ENCODE assay signal across 8 cellular contexts in the genomic region with DNA sequence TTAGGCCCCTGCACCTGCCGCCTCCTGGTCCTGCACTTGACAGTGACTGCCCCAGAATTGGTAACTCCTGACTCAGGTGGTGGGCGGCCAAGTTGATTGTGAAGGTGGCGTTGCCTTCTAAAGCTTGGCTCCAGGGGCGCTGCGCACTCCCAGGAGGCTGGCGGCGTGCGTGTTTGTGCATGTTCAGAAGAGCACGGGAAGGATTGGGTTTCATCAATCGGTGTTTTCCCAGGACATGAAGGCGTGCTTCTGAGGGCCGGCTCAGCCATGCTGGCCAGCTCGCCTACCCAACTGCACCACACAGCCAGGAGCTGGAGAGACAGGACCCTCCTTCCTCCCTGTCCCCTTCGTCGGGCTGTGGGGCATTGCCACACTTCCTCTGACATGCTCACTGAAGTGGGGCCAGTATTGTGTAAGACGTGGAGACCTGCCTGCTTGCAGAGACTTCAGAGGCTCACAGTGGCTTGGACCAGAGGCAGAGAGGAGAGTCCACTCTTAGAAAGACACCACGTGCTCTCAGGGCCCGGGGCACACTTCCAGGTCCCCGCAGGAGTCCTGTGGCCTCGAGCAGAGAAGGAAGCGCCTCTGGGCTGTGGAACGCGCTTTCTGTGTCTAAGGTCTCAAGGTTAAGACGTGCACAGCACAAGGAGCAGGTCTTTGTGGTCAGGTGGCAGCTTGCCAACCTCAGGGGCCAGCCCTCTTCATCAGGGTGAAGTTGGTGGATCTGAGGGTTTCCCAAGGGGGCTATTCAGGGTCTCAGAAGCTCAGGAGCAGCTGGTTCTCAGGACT. TPM values are rescaled to one million over a fixed set of nuclear protein-coding genes. Genes with fewer than 3 reads are reported as not detected.
DNase-seq lines count a peak whose midpoint lies in the region; ATAC-seq and TF ChIP-seq lines count a peak whose summit lies in the region.

No MANE protein-coding gene starts in this region.

- H2AFZ ChIP-seq in HCT116 (ENCODE audit: low read depth, low read length, poor library complexity, severe bottlenecking) = no peak overlapping the region

- BruUV-seq in HCT116 (replicated peaks; lab: Mats Ljungman, UMichigan) = no TSS peak

- H3K27me3 Mint-ChIP-seq in activated CD4-positive, alpha-beta memory T cell treated with anti-CD3 and anti-CD28 coated beads, Interleukin-2, amount 10 ng/mL, durations not matched to agents 7 days and 5 days = no peaks in the 10 kb centered on the region

- no peaks in the 10 kb centered on the region for H3K9me3 ChIP-seq in HCT116 (ENCODE audit: control insufficient read depth in 1 of 2, insufficient read depth in 1 of 2, low read depth in 1 of 2, low read length in 2 of 2)

- TF ChIP-seq POLR2A in HCT116 (IDR thresholded peaks at IDR 0.05; ENCODE audit: borderline replicate concordance, extremely low read depth, insufficient read depth, insufficient read length) = no peak

- H3K4me1 ChIP-seq in HCT116 (ENCODE audit: control insufficient read depth in 1 of 2, insufficient read depth in 2 of 2, low read length in 2 of 2) = peaks cover 30 to 40% of the 10 kb centered on the region in 2 experiments

- H3K36me3 ChIP-seq in HCT116 (ENCODE audit: control insufficient read depth in 1 of 2, insufficient read depth in 2 of 2, low read length in 2 of 2) = no peaks in the 10 kb centered on the region

- H3K4me1 Mint-ChIP-seq in activated CD4-positive, alpha-beta memory T cell treated with anti-CD3 and anti-CD28 coated beads, Interleukin-2, amount 10 ng/mL, durations not matched to agents 7 days and 5 days = peaks cover 24% of the 10 kb centered on the region

- TF ChIP-seq CTCF in HCT116 (IDR thresholded peaks at IDR 0.05 in 2 of 3, conservative IDR thresholded peaks at IDR 0.05 in 1 of 3; ENCODE audit: borderline replicate concordance in 1 of 3, insufficient read depth in 1 of 3, low read depth in 2 of 3, low read length in 2 of 3) = no peak
- peak; percentile 31 for TF ChIP-seq CTCF in epithelial cell of proximal tubule (conservative IDR thresholded peaks at IDR 0.05; ENCODE audit: low read depth, low read length)

- peak overlapping the region; percentile 76 for H3K27ac ChIP-seq in HCT116 (ENCODE audit: low read depth, low read length)

- peak overlapping the region in 1 of 2 experiments; percentile 13; a peak in 1 of 4 replicates for H3K4me3 ChIP-seq in HCT116 (replicated peaks in 1 of 2; ENCODE audit: low read depth in 1 of 2, low read length in 2 of 2)
- H3K4me3 ChIP-seq in epithelial cell of proximal tubule (ENCODE audit: low read depth, low read length) = no peak overlapping the region

- CTCF ChIA-PET in HCT116 (lab: Charles Lee) = interaction anchor here (1.0 to 1.1 kb wide), 2 partner anchors 14 to 55 kb away, joined by 3 to 4 read pairs; no protein-coding TSS in a partner anchor
- CTCF ChIA-PET in activated CD4-positive, alpha-beta memory T cell treated with anti-CD3 and anti-CD28 coated beads, Interleukin-2, amount 10 ng/mL, durations not matched to agents 7 days and 5 days (lab: Charles Lee) = no interaction called here

- H3K36me3 Mint-ChIP-seq in activated CD4-positive, alpha-beta memory T cell treated with anti-CD3 and anti-CD28 coated beads, Interleukin-2, amount 10 ng/mL, durations not matched to agents 7 days and 5 days (ENCODE audit: low read depth) = peaks cover 8% of the 10 kb centered on the region

- no peaks in the 10 kb centered on the region for H3K9me2 ChIP-seq in HCT116 (ENCODE audit: insufficient read depth)

- ATAC-seq in HCT116 = no peak
- no peak for ATAC-seq in GM18861 (IDR thresholded peaks at IDR 0.05; ENCODE audit: unreplicated experiment)
- ATAC-seq in HG02610 (IDR thresholded peaks at IDR 0.05; ENCODE audit: unreplicated experiment) = no peak
- ATAC-seq in GM21423 (IDR thresholded peaks at IDR 0.05; ENCODE audit: unreplicated experiment) = no peak

- no peak for TF ChIP-seq RAD21 in HCT116 (IDR thresholded peaks at IDR 0.05; ENCODE audit: low read depth)

- POLR2A ChIA-PET in HCT116 (lab: Charles Lee) = interaction anchor here (0.5 kb wide), 1 partner anchor 1409 kb away, joined by 3 read pairs; no protein-coding TSS in a partner anchor
- POLR2A ChIA-PET in activated CD4-positive, alpha-beta memory T cell treated with anti-CD3 and anti-CD28 coated beads, Interleukin-2, amount 10 ng/mL, durations not matched to agents 7 days and 5 days (lab: Charles Lee) = interaction anchor here (0.9 kb wide), 1 partner anchor 44 kb away, joined by 3 read pairs; the partner anchor contains the start of gene METTL26

- H3K4me3 Mint-ChIP-seq in activated CD4-positive, alpha-beta memory T cell treated with anti-CD3 and anti-CD28 coated beads, Interleukin-2, amount 10 ng/mL, durations not matched to agents 7 days and 5 days = no peak overlapping the region

- H4K20me1 ChIP-seq in HCT116 (ENCODE audit: insufficient read depth) = no peaks in the 10 kb centered on the region

- intact Hi-C loops in HCT116 (cut with micrococcal nuclease) = loop anchor here (5.0 kb wide), 1 partner anchor 35 kb away; no protein-coding TSS in a partner anchor

- H3K9me3 Mint-ChIP-seq in activated CD4-positive, alpha-beta memory T cell treated with anti-CD3 and anti-CD28 coated beads, Interleukin-2, amount 10 ng/mL, durations not matched to agents 7 days and 5 days = no peaks in the 10 kb centered on the region

- H3K4me2 ChIP-seq in HCT116 (ENCODE audit: low read length) = peak overlapping the region; percentile 70

- DNase-seq in HCT116 (ENCODE audit: low read depth, low spot score) = no peak
- DNase-seq in NCI-H510A treated with DMSO at 0.1 percent for 48 hours (lab: John Stamatoyannopoulos, UW) = peak; percentile 79
- no peak for DNase-seq in epithelial cell of proximal tubule (ENCODE audit: low read depth)
- DNase-seq in renal cortical epithelial cell (ENCODE audit: low read depth) = peak; percentile 72
- no peak for DNase-seq in activated CD4-positive, alpha-beta memory T cell treated with anti-CD3 and anti-CD28 coated beads, Interleukin-2, amount 10 ng/mL, durations not matched to agents 7 days and 5 days

- no peak overlapping the region for H3K27ac Mint-ChIP-seq in activated CD4-positive, alpha-beta memory T cell treated with anti-CD3 and anti-CD28 coated beads, Interleukin-2, amount 10 ng/mL, durations not matched to agents 7 days and 5 days

- RAD21 ChIA-PET in HCT116 (lab: Charles Lee; ENCODE audit: low non-redundant PET in 1 of 2, low total read pairs in 2 of 2, uncharacterized antibody in 2 of 2, unreplicated experiment in 2 of 2) = no interaction called here

- peak overlapping the region; percentile 36 for H3K9ac ChIP-seq in HCT116 (ENCODE audit: low read length)

- no peaks in the 10 kb centered on the region for H3K27me3 ChIP-seq in HCT116 (ENCODE audit: insufficient read depth, low read length)

- peaks cover 32% of the 10 kb centered on the region; the same call in 1 of the 2 replicates for H3K79me2 ChIP-seq in HCT116 (ENCODE audit: insufficient read depth, low read length)

TF ChIP-seq in HCT116, 20 proteins besides CTCF, POLR2A, EP300 and RAD21 (continues in another document):
- no peak for TF ChIP-seq SRF (IDR thresholded peaks at IDR 0.05; ENCODE audit: low read depth)
- TF ChIP-seq, protein P1, sequence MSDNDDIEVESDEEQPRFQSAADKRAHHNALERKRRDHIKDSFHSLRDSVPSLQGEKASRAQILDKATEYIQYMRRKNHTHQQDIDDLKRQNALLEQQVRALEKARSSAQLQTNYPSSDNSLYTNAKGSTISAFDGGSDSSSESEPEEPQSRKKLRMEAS (IDR thresholded peaks at IDR 0.05) = peak; percentile 8; the same call in 1 of the 2 replicates
- no peak for TF ChIP-seq EGR1 (IDR thresholded peaks at IDR 0.05; ENCODE audit: low read depth)

RNA-seq across cellular contexts. Expression of gene RAB40C, which starts 2.8 kb away (rescaled TPM):
- total RNA-seq in HCT116 (2021; ENCODE audit: unreplicated experiment) (14.1 TPM), epithelial cell of proximal tubule (9.9 and 16.6 TPM in 2 replicates), renal cortical epithelial cell (8.0 and 12.1 TPM in 2 replicates)
- 15.1 and 18.8 TPM in 2 replicates for polyA plus RNA-seq in HCT116 (2012)
- total RNA-seq in activated CD4-positive, alpha-beta memory T cell treated with anti-CD3 and anti-CD28 coated beads, Interleukin-2, amount 10 ng/mL, durations not matched to agents 7 days and 5 days = 10 to 100 TPM; 12.2 to 14.2 TPM

RNA-seq across cellular contexts. Expression of gene PIGQ, which starts 22.9 kb away (rescaled TPM):
- total RNA-seq in HCT116 (2021; ENCODE audit: unreplicated experiment) (21.0 TPM), epithelial cell of proximal tubule (45.3 and 60.9 TPM in 2 replicates), renal cortical epithelial cell (30.9 and 68.5 TPM in 2 replicates)
- polyA plus RNA-seq in HCT116 (2012) = 9.8 and 10.9 TPM in 2 replicates
- total RNA-seq in activated CD4-positive, alpha-beta memory T cell treated with anti-CD3 and anti-CD28 coated beads, Interleukin-2, amount 10 ng/mL, durations not matched to agents 7 days and 5 days = 10 to 100 TPM; 33.7 to 35.1 TPM

RNA-seq across cellular contexts. Expression of gene NHLRC4, which starts 25.9 kb away (rescaled TPM):
- total RNA-seq in HCT116 (2021; ENCODE audit: unreplicated experiment) (0.22 TPM), epithelial cell of proximal tubule (0.35 and 0.51 TPM in 2 replicates), renal cortical epithelial cell (0.85 TPM in 1 of 2 replicates, not detected in the other)
- polyA plus RNA-seq in HCT116 (2012) = 0.18 TPM in 1 of 2 replicates, not detected in the other
- 1 to 10 TPM; 2.3 to 2.6 TPM for total RNA-seq in activated CD4-positive, alpha-beta memory T cell treated with anti-CD3 and anti-CD28 coated beads, Interleukin-2, amount 10 ng/mL, durations not matched to agents 7 days and 5 days

RNA-seq across cellular contexts. Expression of gene PRR35, which starts 32.5 kb away (rescaled TPM):
- total RNA-seq in HCT116 (2021; ENCODE audit: unreplicated experiment) (not detected), epithelial cell of proximal tubule (not detected in 2 replicates), renal cortical epithelial cell (0.05 TPM in 1 of 2 replicates, not detected in the other)
- not detected in 2 replicates for polyA plus RNA-seq in HCT116 (2012)
- not detected for total RNA-seq in activated CD4-positive, alpha-beta memory T cell treated with anti-CD3 and anti-CD28 coated beads, Interleukin-2, amount 10 ng/mL, durations not matched to agents 7 days and 5 days

RNA-seq across cellular contexts. Expression of gene WFIKKN1, which starts 38.1 kb away (rescaled TPM):
- total RNA-seq in HCT116 (2021; ENCODE audit: unreplicated experiment) (0.47 TPM), epithelial cell of proximal tubule (0.07 TPM in 1 of 2 replicates, not detected in the other), renal cortical epithelial cell (0.35 TPM in 1 of 2 replicates, not detected in the other)
- 0.17 and 0.26 TPM in 2 replicates for polyA plus RNA-seq in HCT116 (2012)
- under 1 TPM; 0.10 to 0.13 TPM for total RNA-seq in activated CD4-positive, alpha-beta memory T cell treated with anti-CD3 and anti-CD28 coated beads, Interleukin-2, amount 10 ng/mL, durations not matched to agents 7 days and 5 days

Comparison
In these comparisons a context has a peak if more than half of its experiments do, and no peak if none do; other contexts are left out.
1. DNase-seq: peak in NCI-H510A treated with DMSO at 0.1 percent for 48 hours (single experiment) and renal cortical epithelial cell (single experiment); none in HCT116 (single experiment), epithelial cell of proximal tubule (single experiment) and activated CD4-positive, alpha-beta memory T cell treated with anti-CD3 and anti-CD28 coated beads, Interleukin-2, amount 10 ng/mL, durations not matched to agents 7 days and 5 days (single experiment).